8 cellular contexts compared by ENCODE assay signal in the genomic region with DNA sequence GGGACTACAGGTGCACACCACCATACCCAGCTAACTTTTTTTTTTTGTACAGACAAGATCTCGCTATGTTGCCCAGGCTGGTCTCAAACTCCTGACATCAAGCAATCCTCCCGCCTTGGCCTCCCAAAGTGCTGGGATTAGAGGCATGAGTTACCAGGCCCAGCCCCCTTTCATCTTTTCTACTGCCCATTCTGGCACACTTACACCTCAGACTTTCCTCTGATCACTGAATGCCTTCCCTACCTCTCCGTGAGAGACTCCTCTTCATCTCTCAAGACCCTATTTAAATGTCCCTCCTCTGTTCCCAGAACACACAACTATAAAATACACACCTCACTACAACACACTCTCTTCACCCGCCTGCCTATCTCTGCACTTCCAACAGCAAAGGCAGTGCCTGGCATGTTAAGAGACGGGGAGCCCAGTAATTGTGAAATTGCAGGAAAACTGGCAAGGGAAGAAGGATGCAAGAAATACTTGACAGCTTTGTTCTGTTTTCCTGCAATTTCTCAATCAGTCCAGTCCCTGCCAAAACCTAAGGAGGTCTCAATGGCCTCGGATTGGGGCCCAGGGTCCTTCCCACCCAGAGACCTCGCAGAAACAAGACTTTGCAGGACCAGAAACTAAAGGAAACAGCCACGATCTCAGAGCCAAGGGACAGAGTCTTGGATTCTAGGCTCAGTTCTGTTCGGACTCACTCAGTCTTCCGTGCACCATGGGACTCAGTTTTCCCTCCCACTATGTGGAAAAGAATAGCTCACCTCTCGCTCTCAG. TPM values are rescaled to one million over a fixed set of nuclear protein-coding genes. Genes with fewer than 3 reads are reported as not detected.
DNase-seq lines count a peak whose midpoint lies in the region; FAIRE-seq and TF ChIP-seq lines count a peak whose summit lies in the region.

No MANE protein-coding gene starts in this region.

- no peak for FAIRE-seq in RCC 7860 (lab: Jason Lieb, UNC)

- no peaks in the 10 kb centered on the region for H3K27me3 ChIP-seq in A673 (replicated peaks; ENCODE audit: insufficient read depth, low read depth, low read length, poor library complexity)
- no peaks in the 10 kb centered on the region for H3K27me3 ChIP-seq in HUES48 (ENCODE audit: control insufficient read depth, insufficient read depth, low read length)
- no peaks in the 10 kb centered on the region for H3K27me3 ChIP-seq in muscle layer of colon (ENCODE audit: control insufficient read depth in 1 of 2, insufficient read depth in 2 of 2, low read length in 2 of 2)

- H3K9me3 ChIP-seq in A673 (ENCODE audit: low read depth, low read length, poor library complexity, severe bottlenecking) (no peaks in the 10 kb centered on the region), HUES48 (ENCODE audit: control insufficient read depth, insufficient read depth, low read length) (no peaks in the 10 kb centered on the region), muscle layer of colon (ENCODE audit: low read length) (no peaks in the 10 kb centered on the region)

- DNase-seq in A673 (ENCODE audit: low spot score) (no peak), MCF 10A (ENCODE audit: unreplicated experiment) (peak; percentile 39), NCI-H128 (lab: John Stamatoyannopoulos, UW; ENCODE audit: unreplicated experiment) (no peak), RCC 7860 (ENCODE audit: low spot score) (no peak), T-helper 9 cell (no peak)
- DNase-seq in central memory CD4-positive, alpha-beta T cell: no peak

- no peaks in the 10 kb centered on the region for H3K9me3 Mint-ChIP-seq in MCF 10A (ENCODE audit: unreplicated experiment)

- peak overlapping the region; percentile 70 for H3K4me3 ChIP-seq in A673 (ENCODE audit: low read depth, low read length, poor library complexity, severe bottlenecking)
- H3K4me3 ChIP-seq in HUES48 (ENCODE audit: low read depth, low read length): peak overlapping the region; percentile 77
- H3K4me3 ChIP-seq in muscle layer of colon (ENCODE audit: low read depth in 1 of 2, low read length in 2 of 2): peak overlapping the region; percentile 74 to 75

- H3K4me1 Mint-ChIP-seq in MCF 10A (ENCODE audit: insufficient read depth, unreplicated experiment): peaks cover 16% of the 10 kb centered on the region

- H3K27ac ChIP-seq in A673 (ENCODE audit: low read depth, low read length, poor library complexity, severe bottlenecking) (peak overlapping the region; percentile 59), HUES48 (ENCODE audit: low read depth, low read length) (no peak overlapping the region), muscle layer of colon (ENCODE audit: low read depth, low read length) (peak overlapping the region; percentile 70)

- H3K36me3 ChIP-seq in A673 (ENCODE audit: insufficient read depth, low read length, poor library complexity, severe bottlenecking) (no peaks in the 10 kb centered on the region), HUES48 (ENCODE audit: control insufficient read depth, insufficient read depth, low read length) (peaks cover 40% of the 10 kb centered on the region), muscle layer of colon (ENCODE audit: insufficient read depth, low read length) (peaks cover 26% of the 10 kb centered on the region)

- TF ChIP-seq CTCF in A673 (conservative IDR thresholded peaks at IDR 0.05; ENCODE audit: low read depth, low read length): no peak
- TF ChIP-seq CTCF in MCF 10A (IDR thresholded peaks at IDR 0.05; ENCODE audit: unreplicated experiment): no peak

- peak overlapping the region; percentile 95 for H3K27ac Mint-ChIP-seq in MCF 10A (ENCODE audit: low read depth, unreplicated experiment)

- POLR2A ChIA-PET in A673 (lab: Charles Lee; ENCODE audit: low non-redundant PET) (no interaction called here), MCF 10A (lab: Yijun Ruan, JAX) (interaction anchor here (0.6 to 5.8 kb wide), 21 partner anchors 8 to 1371 kb away, joined by 3 to 127 read pairs (median 4); partner anchors contain the start of genes ABHD14A, ABHD14B, ACY1 and DCAF1)

- H3K9ac ChIP-seq in HUES48 (ENCODE audit: low read depth, low read length) (peak overlapping the region; percentile 52), muscle layer of colon (ENCODE audit: low read length) (peak overlapping the region; percentile 64)

- peaks cover 6% of the 10 kb centered on the region for H3K4me1 ChIP-seq in A673 (ENCODE audit: insufficient read depth, low read length, poor library complexity, severe bottlenecking)
- peaks cover 3% of the 10 kb centered on the region; the same call in 1 of the 2 replicates for H3K4me1 ChIP-seq in HUES48 (ENCODE audit: control insufficient read depth, insufficient read depth, low read length)
- H3K4me1 ChIP-seq in muscle layer of colon (ENCODE audit: insufficient read depth, low read length): peaks cover 29% of the 10 kb centered on the region

- intact Hi-C loops in A673 (cut with micrococcal nuclease; ENCODE audit: unreplicated experiment) (no loop called here), MCF 10A (cut with micrococcal nuclease) (loop anchor here (5.0 kb wide), 1 partner anchor 181 kb away; no protein-coding TSS in a partner anchor)

- H3K4me3 Mint-ChIP-seq in MCF 10A (ENCODE audit: unreplicated experiment): peak overlapping the region; percentile 92

- H3K36me3 Mint-ChIP-seq in MCF 10A (ENCODE audit: insufficient read depth, unreplicated experiment): peaks cover 48% of the 10 kb centered on the region

- BruUV-seq in A673 (replicated peaks; lab: Mats Ljungman, UMichigan) (TSS peak; percentile 83), MCF 10A (replicated peaks; lab: Mats Ljungman, UMichigan) (TSS peak; percentile 58)

- no peaks in the 10 kb centered on the region for H3K27me3 Mint-ChIP-seq in MCF 10A (ENCODE audit: insufficient read depth, unreplicated experiment)

- CTCF ChIA-PET in A673 (lab: Charles Lee): no interaction called here
- CTCF ChIA-PET in MCF 10A (lab: Yijun Ruan, JAX): interaction anchor here (0.6 to 2.6 kb wide), 13 partner anchors 9 to 548 kb away, joined by 3 to 49 read pairs (median 3); partner anchors contain the start of genes ABHD14A and ABHD14B

RNA-seq across cellular contexts. Expression of gene RRP9, which starts 0.9 kb away (rescaled TPM):
- total RNA-seq in A673 (2021) (25.9 and 32.3 TPM in 2 replicates), MCF 10A (2022) (60.8 and 80.2 TPM in 2 replicates)

RNA-seq across cellular contexts. Expression of gene PARP3, which starts 1.3 kb away (rescaled TPM):
- total RNA-seq in A673 (2021) (3.4 and 4.0 TPM in 2 replicates), MCF 10A (2022) (19.4 and 25.5 TPM in 2 replicates)

RNA-seq across cellular contexts. Expression of gene GPR62, which starts 14.3 kb away (rescaled TPM):
- total RNA-seq in A673 (2021): not detected in 2 replicates
- not detected in 2 replicates for total RNA-seq in MCF 10A (2022)

RNA-seq across cellular contexts. Expression of gene PCBP4, which starts 26.4 kb away (rescaled TPM):
- total RNA-seq in A673 (2021) (5.3 and 8.1 TPM in 2 replicates), MCF 10A (2022) (26.4 TPM in 2 replicates)

RNA-seq across cellular contexts. Expression of gene ABHD14B, which starts 33.0 kb away (rescaled TPM):
- total RNA-seq in A673 (2021): 7.3 and 11.4 TPM in 2 replicates
- 48.9 and 49.8 TPM in 2 replicates for total RNA-seq in MCF 10A (2022)
